In the genomic region with DNA sequence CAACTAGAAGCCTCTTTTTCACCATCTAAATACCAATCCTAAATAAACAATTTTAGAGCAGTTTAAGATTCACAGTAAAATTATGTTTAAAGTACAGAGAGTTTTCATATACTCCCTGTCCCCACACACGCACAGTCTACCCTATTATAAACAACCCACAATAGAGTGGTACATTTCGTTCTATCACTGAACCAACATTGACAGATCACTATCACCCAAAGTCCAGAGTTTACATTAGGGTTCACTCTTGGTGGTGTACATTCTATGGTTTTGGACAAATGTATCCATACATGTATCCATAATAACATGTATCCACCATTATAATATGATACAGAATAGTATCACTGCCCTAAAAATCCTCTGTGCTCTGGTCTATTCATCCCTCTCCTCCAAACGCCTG, we compare ENCODE assay signal across 26 cellular contexts.
"Had no signal": no experiment of that assay in that cellular context is flagged by ENCODE, and none has a peak within 500 bp of the region (broad histone marks: within the 10 kb centered on the region; RNA-seq: fewer than 3 reads in every experiment).

No MANE protein-coding gene starts in this region.

- FAIRE-seq: HTR-8/SVneo had no signal

- H2AFZ ChIP-seq: PC-9 had no signal

- H3K9me3 ChIP-seq: MG63, Peyer's patch, SJSA1 had no signal

- H3K27ac ChIP-seq: HL-60, PC-9, Peyer's patch, SJSA1, SK-N-MC had no signal

- H3K4me1 ChIP-seq: Peyer's patch had no signal

- H3K27me3 ChIP-seq: MG63, Peyer's patch, SJSA1 had no signal

- H3K4me3 ChIP-seq: MG63, PC-9, Peyer's patch, SJSA1, SK-N-MC had no signal

- DNase-seq: Karpas-422; KG1; MG63; NCI-H1092; NCI-H1436; NCI-H187; NCI-H2029; NCI-H2081 treated with DMSO at 0.1 percent for 48 hours; NCI-H2171; NCI-H226; NCI-H446; NCI-H510A; NCI-H524 treated with DMSO at 0.1 percent for 48 hours; NCI-H69; NCI-H774; NK-92 treated with Interleukin-12 subunit alpha and Interleukin-12 subunit beta, amount 100 ng/mL, for 24 hours; OCI-M1; PC-9; Peyer's patch; Right ventricle myocardium superior; SIG-M5; SW 1271 had no signal

- H3K4me2 ChIP-seq: PC-9 had no signal
